In genomic region chr1:5998906-5999301, GRCh38 we compare ENCODE assay signal across 19 cellular contexts. TPM values are rescaled to one million over a fixed set of nuclear protein-coding genes. Genes with fewer than 3 reads are reported as not detected.
DNase-seq lines count a peak whose midpoint lies in the region; ATAC-seq and TF ChIP-seq lines count a peak whose summit lies in the region.
"Had no signal": no experiment of that assay in that cellular context is flagged by ENCODE, and none has a peak within 500 bp of the region (broad histone marks: within the 10 kb centered on the region; RNA-seq: fewer than 3 reads in every experiment).

No MANE protein-coding gene starts in this region.

- H3K27me3 Mint-ChIP-seq in activated naive CD8-positive, alpha-beta T cell treated with anti-CD3 and anti-CD28 coated beads, Interleukin-2, amount 10 ng/mL, durations not matched to agents 7 days and 5 days = no peaks in the 10 kb centered on the region
- no peaks in the 10 kb centered on the region for H3K27me3 Mint-ChIP-seq in activated naive CD8-positive, alpha-beta T cell treated with anti-CD3 and anti-CD28 coated beads for 36 hours
- peaks cover 8% of the 10 kb centered on the region for H3K27me3 Mint-ChIP-seq in glutamatergic neuron (ENCODE audit: unreplicated experiment)
- H3K27me3 Mint-ChIP-seq: CD4-positive, alpha-beta memory T cell had no signal

- peaks cover 8% of the 10 kb centered on the region for H3K36me3 Mint-ChIP-seq in activated naive CD8-positive, alpha-beta T cell treated with anti-CD3 and anti-CD28 coated beads, Interleukin-2, amount 10 ng/mL, durations not matched to agents 7 days and 5 days
- H3K36me3 Mint-ChIP-seq in activated naive CD8-positive, alpha-beta T cell treated with anti-CD3 and anti-CD28 coated beads for 36 hours = no peaks in the 10 kb centered on the region
- no peaks in the 10 kb centered on the region for H3K36me3 Mint-ChIP-seq in glutamatergic neuron (ENCODE audit: unreplicated experiment)

- peak overlapping the region; percentile 16 for H3K27ac ChIP-seq in caudate nucleus (ENCODE audit: low read depth, low read length)
- H3K27ac ChIP-seq: A549, BLaER1 had no signal

- H3K4me1 Mint-ChIP-seq in activated naive CD8-positive, alpha-beta T cell treated with anti-CD3 and anti-CD28 coated beads, Interleukin-2, amount 10 ng/mL, durations not matched to agents 7 days and 5 days = peaks cover 32% of the 10 kb centered on the region
- peaks cover 28% of the 10 kb centered on the region for H3K4me1 Mint-ChIP-seq in activated naive CD8-positive, alpha-beta T cell treated with anti-CD3 and anti-CD28 coated beads for 36 hours
- H3K4me1 Mint-ChIP-seq in glutamatergic neuron (ENCODE audit: low read depth, unreplicated experiment) = peaks cover 16% of the 10 kb centered on the region

- TF ChIP-seq CTCF in glutamatergic neuron (IDR thresholded peaks at IDR 0.05; ENCODE audit: partially characterized antibody, unreplicated experiment) = no peak

- no peak for ATAC-seq in activated naive CD8-positive, alpha-beta T cell treated with anti-CD3 and anti-CD28 coated beads, Interleukin-2, amount 10 ng/mL, durations not matched to agents 7 days and 5 days (ENCODE audit: low read depth)
- ATAC-seq: A549, GM12878 had no signal

- POLR2A ChIA-PET in activated naive CD8-positive, alpha-beta T cell treated with anti-CD3 and anti-CD28 coated beads, Interleukin-2, amount 10 ng/mL, durations not matched to agents 7 days and 5 days (lab: Charles Lee) = no interaction called here

- intact Hi-C loops in posterior vena cava (cut with DNase I) = no loop called here

- DNase-seq in activated naive CD8-positive, alpha-beta T cell treated with anti-CD3 and anti-CD28 coated beads, Interleukin-2, amount 10 ng/mL, durations not matched to agents 7 days and 5 days = peak; percentile 24
- no peak for DNase-seq in activated naive CD8-positive, alpha-beta T cell treated with anti-CD3 and anti-CD28 coated beads for 36 hours
- no peak for DNase-seq in caudate nucleus (lab: John Stamatoyannopoulos, UW)
- DNase-seq in glutamatergic neuron = peak; percentile 5
- DNase-seq in posterior vena cava (ENCODE audit: low spot score) = peak; percentile 72
- no peak for DNase-seq in SKM-1 treated with dmso at 0.1 percent for 144 hours (lab: John Stamatoyannopoulos, UW; ENCODE audit: unreplicated experiment)
- DNase-seq in hypothalamus (lab: John Stamatoyannopoulos, UW) = no peak
- DNase-seq in COLO668 (lab: John Stamatoyannopoulos, UW; ENCODE audit: unreplicated experiment) = no peak
- DNase-seq: Calu3; CD4-positive, alpha-beta memory T cell; KG1; NCI-H1105 treated with DMSO at 0.1 percent for 48 hours; NCI-H1694; NCI-H2081 treated with DMSO at 0.1 percent for 48 hours; NCI-H446 treated with DMSO at 0.1 percent for 48 hours; SHP77 treated with DMSO at 0.1 percent for 48 hours had no signal

- H3K4me3 Mint-ChIP-seq in activated naive CD8-positive, alpha-beta T cell treated with anti-CD3 and anti-CD28 coated beads, Interleukin-2, amount 10 ng/mL, durations not matched to agents 7 days and 5 days = no peak overlapping the region
- no peak overlapping the region for H3K4me3 Mint-ChIP-seq in activated naive CD8-positive, alpha-beta T cell treated with anti-CD3 and anti-CD28 coated beads for 36 hours
- no peak overlapping the region for H3K4me3 Mint-ChIP-seq in glutamatergic neuron (ENCODE audit: unreplicated experiment)

- no peak overlapping the region for H3K27ac Mint-ChIP-seq in activated naive CD8-positive, alpha-beta T cell treated with anti-CD3 and anti-CD28 coated beads, Interleukin-2, amount 10 ng/mL, durations not matched to agents 7 days and 5 days
- H3K27ac Mint-ChIP-seq in activated naive CD8-positive, alpha-beta T cell treated with anti-CD3 and anti-CD28 coated beads for 36 hours = no peak overlapping the region
- H3K27ac Mint-ChIP-seq in glutamatergic neuron (ENCODE audit: unreplicated experiment) = no peak overlapping the region

- H3K9me3 Mint-ChIP-seq in activated naive CD8-positive, alpha-beta T cell treated with anti-CD3 and anti-CD28 coated beads, Interleukin-2, amount 10 ng/mL, durations not matched to agents 7 days and 5 days = no peaks in the 10 kb centered on the region
- H3K9me3 Mint-ChIP-seq in activated naive CD8-positive, alpha-beta T cell treated with anti-CD3 and anti-CD28 coated beads for 36 hours = no peaks in the 10 kb centered on the region
- peaks cover 5% of the 10 kb centered on the region for H3K9me3 Mint-ChIP-seq in glutamatergic neuron (ENCODE audit: unreplicated experiment)
- H3K9me3 Mint-ChIP-seq: CD4-positive, alpha-beta memory T cell had no signal

RNA-seq across cellular contexts. Expression of gene NPHP4, which starts 6.7 kb away (rescaled TPM):
- 10 to 100 TPM; 16.4 to 17.5 TPM for total RNA-seq in activated naive CD8-positive, alpha-beta T cell treated with anti-CD3 and anti-CD28 coated beads, Interleukin-2, amount 10 ng/mL, durations not matched to agents 7 days and 5 days
- total RNA-seq in activated naive CD8-positive, alpha-beta T cell treated with anti-CD3 and anti-CD28 coated beads for 36 hours = 10 to 100 TPM; 11.4 to 12.6 TPM
- total RNA-seq in glutamatergic neuron (ENCODE audit: unreplicated experiment) = 28.4 TPM
- total RNA-seq in posterior vena cava = 1 to 10 TPM; 6.9 to 7.7 TPM

RNA-seq across cellular contexts. Expression of gene KCNAB2, which starts 46.8 kb away (rescaled TPM):
- total RNA-seq in activated naive CD8-positive, alpha-beta T cell treated with anti-CD3 and anti-CD28 coated beads, Interleukin-2, amount 10 ng/mL, durations not matched to agents 7 days and 5 days = 100 to 1,000 TPM; 290 to 307 TPM
- 100 to 1,000 TPM; 209 to 218 TPM for total RNA-seq in activated naive CD8-positive, alpha-beta T cell treated with anti-CD3 and anti-CD28 coated beads for 36 hours
- total RNA-seq in glutamatergic neuron (ENCODE audit: unreplicated experiment) = 20.4 TPM
- total RNA-seq in posterior vena cava = 10 to 100 TPM; 13.5 to 21.8 TPM

Comparison
In these comparisons a context has a peak if more than half of its experiments do, and no peak if none do; other contexts are left out.
1. DNase-seq: peak in activated naive CD8-positive, alpha-beta T cell treated with anti-CD3 and anti-CD28 coated beads, Interleukin-2, amount 10 ng/mL, durations not matched to agents 7 days and 5 days (single experiment), glutamatergic neuron (single experiment) and posterior vena cava (single experiment); none in activated naive CD8-positive, alpha-beta T cell treated with anti-CD3 and anti-CD28 coated beads for 36 hours (single experiment), caudate nucleus (0 of 61), SKM-1 treated with dmso at 0.1 percent for 144 hours (single experiment), hypothalamus (0 of 51) and COLO668 (single experiment).